In genomic region chr21:44155231-44155993, GRCh38 we compare ENCODE assay signal across 8 cellular contexts. TPM values are rescaled to one million over a fixed set of nuclear protein-coding genes. Genes with fewer than 3 reads are reported as not detected.
A peak's percentile ranks its signal among the peaks of the same experiment; 100 is the strongest.
DNase-seq lines count a peak whose midpoint lies in the region; ATAC-seq and TF ChIP-seq lines count a peak whose summit lies in the region.
"Not testable (repeated sequence)": the region's sequence is repeated elsewhere in the genome, so short reads cannot be mapped to it uniquely, and the experiment has no call there.

No MANE protein-coding gene starts in this region.

- intact Hi-C loops in CD8-positive, alpha-beta T cell (cut with DNase I, micrococcal nuclease), result not testable (repeated sequence)

- not testable (repeated sequence) for H3K4me1 ChIP-seq in CD8-positive, alpha-beta T cell (ENCODE audit: insufficient read depth, low read length)

- H3K36me3 ChIP-seq in CD8-positive, alpha-beta T cell (ENCODE audit: insufficient read depth, low read length), result not testable (repeated sequence)

- not testable (repeated sequence) for H3K27ac ChIP-seq in CD8-positive, alpha-beta T cell (ENCODE audit: low read depth, low read length)

- POLR2A ChIA-PET in CD8-positive, alpha-beta T cell (lab: Charles Lee), result not testable (repeated sequence)

- H3K36me3 Mint-ChIP-seq in CD8-positive, alpha-beta T cell; memory B cell: not testable (repeated sequence)

- not testable (repeated sequence) for TF ChIP-seq CTCF in CD8-positive, alpha-beta T cell (IDR thresholded peaks at IDR 0.05)

- not testable (repeated sequence) for H3K4me3 Mint-ChIP-seq in CD8-positive, alpha-beta T cell; memory B cell

- H3K9me3 Mint-ChIP-seq in CD8-positive, alpha-beta T cell; memory B cell: not testable (repeated sequence)

- H3K27ac Mint-ChIP-seq in CD8-positive, alpha-beta T cell; memory B cell: not testable (repeated sequence)

- not testable (repeated sequence) for H3K27me3 ChIP-seq in CD8-positive, alpha-beta T cell (ENCODE audit: insufficient read depth, low read length)

- not testable (repeated sequence) for H3K27me3 Mint-ChIP-seq in CD8-positive, alpha-beta T cell (ENCODE audit: low read depth); memory B cell

- not testable (repeated sequence) for H3K4me3 ChIP-seq in CD8-positive, alpha-beta T cell (ENCODE audit: low read depth, low read length)

- peak; percentile 19 for ATAC-seq in CD8-positive, alpha-beta T cell
- peak; percentile 36 for ATAC-seq in GM18907 (IDR thresholded peaks at IDR 0.05; ENCODE audit: unreplicated experiment)
- peak; percentile 36 for ATAC-seq in GM21619 (IDR thresholded peaks at IDR 0.05; ENCODE audit: unreplicated experiment)
- ATAC-seq in HG02884 (IDR thresholded peaks at IDR 0.05; ENCODE audit: unreplicated experiment), result peak; percentile 47
- peak; percentile 46 for ATAC-seq in HG03354 (IDR thresholded peaks at IDR 0.05; ENCODE audit: poor library complexity, severe bottlenecking, unreplicated experiment)
- peak; percentile 45 to 49 for ATAC-seq in activated CD4-positive, CD25-positive, alpha-beta regulatory T cell treated with anti-CD3 and anti-CD28 coated beads, Interleukin-2, amount 50 U/mL, for 24 hours
- ATAC-seq in memory B cell (ENCODE audit: low read depth), result peak; percentile 55

- not testable (repeated sequence) for H3K9me3 ChIP-seq in CD8-positive, alpha-beta T cell (ENCODE audit: low read length)

- CTCF ChIA-PET in CD8-positive, alpha-beta T cell (lab: Charles Lee), result not testable (repeated sequence)

- DNase-seq in CD8-positive, alpha-beta T cell, result peak in 1 of 7 experiments; percentile 19
- DNase-seq in activated gamma-delta T cell treated with Interleukin-2 at 50 U/mL for 16 hours, result peak; percentile 16
- not testable (repeated sequence) for DNase-seq in memory B cell (ENCODE audit: low spot score in 2 of 2)

- H3K4me1 Mint-ChIP-seq in CD8-positive, alpha-beta T cell (ENCODE audit: low read depth); memory B cell: not testable (repeated sequence)

RNA-seq across cellular contexts. Expression of gene GATD3, which starts 21.9 kb away (rescaled TPM):
- 10 to 100 TPM in 1 of 2 experiments, 1 to 10 TPM in 1; 8.2 to 10.4 TPM for total RNA-seq in CD8-positive, alpha-beta T cell

RNA-seq across cellular contexts. Expression of gene PWP2, which starts 48.2 kb away (rescaled TPM):
- total RNA-seq in CD8-positive, alpha-beta T cell, result 10 to 100 TPM; 15.7 to 22.9 TPM
